1 cellular context compared by ENCODE assay signal in the genomic region with DNA sequence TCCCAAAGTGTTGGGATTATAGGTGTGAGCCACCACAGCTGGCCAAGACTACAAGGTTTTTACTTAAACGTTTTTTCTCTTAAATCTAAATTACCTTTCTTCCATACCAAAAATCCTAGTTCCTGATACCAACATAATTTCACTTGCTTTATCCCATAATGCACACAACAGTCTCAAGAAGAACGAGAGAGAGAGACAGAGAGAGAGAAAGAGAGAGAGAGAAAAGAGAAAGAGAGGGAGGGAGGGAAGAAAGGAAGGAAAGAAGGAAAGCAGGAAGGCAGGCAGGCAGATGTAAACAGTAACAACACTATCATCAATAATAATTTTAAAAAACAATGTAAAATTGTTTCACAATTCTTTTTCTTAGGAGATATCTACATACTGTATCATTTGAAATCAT.
TF ChIP-seq lines count a peak whose summit lies in the region.

No MANE protein-coding gene starts in this region.

TF ChIP-seq in GM23338, 12 proteins besides CTCF, POLR2A, EP300 and RAD21 (continued from another document):
- TF ChIP-seq ZNF462 (CRISPR knock-in tag; IDR thresholded peaks at IDR 0.05) (no peak), NANOG (IDR thresholded peaks at IDR 0.05; ENCODE audit: borderline replicate concordance) (no peak), ZNF114 (CRISPR knock-in tag; IDR thresholded peaks at IDR 0.05) (no peak), REST (IDR thresholded peaks at IDR 0.05; ENCODE audit: unreplicated experiment) (no peak), EZH2phosphoT487 (IDR thresholded peaks at IDR 0.05; ENCODE audit: unreplicated experiment) (no peak), STAT1 (IDR thresholded peaks at IDR 0.05; ENCODE audit: unreplicated experiment) (no peak), POLR2AphosphoS5 (IDR thresholded peaks at IDR 0.05; ENCODE audit: low read depth) (no peak), ZNF331 (CRISPR knock-in tag; IDR thresholded peaks at IDR 0.05; ENCODE audit: low read depth) (no peak), EZH2 (IDR thresholded peaks at IDR 0.05; ENCODE audit: low read depth, unreplicated experiment) (no peak)
